Comparison of ENCODE assay signal across 13 cellular contexts in genomic region chr10:24652381-24652957, GRCh38.
DNase-seq lines count a peak whose midpoint lies in the region; ATAC-seq and TF ChIP-seq lines count a peak whose summit lies in the region.
"Had no signal": no experiment of that assay in that cellular context is flagged by ENCODE, and none has a peak within 500 bp of the region (broad histone marks: within the 10 kb centered on the region; RNA-seq: fewer than 3 reads in every experiment).

No MANE protein-coding gene starts in this region.

- no peak for DNase-seq in chondrocyte (ENCODE audit: low spot score)
- DNase-seq in RWPE1 (ENCODE audit: low spot score), result no peak
- DNase-seq in C1 segment of cervical spinal cord (lab: John Stamatoyannopoulos, UW), result no peak
- DNase-seq in SW480 (ENCODE audit: low spot score), result no peak
- no peak for DNase-seq in endodermal cell
- DNase-seq: activated CD4-positive, alpha-beta T cell treated with anti-CD3 and anti-CD28 coated beads, Interleukin-2, amount 50 U/mL, for 4 hours; adrenal gland; NCI-H526; tibial artery had no signal

- H3K27ac ChIP-seq in RWPE1 (no peak overlapping the region), endodermal cell (ENCODE audit: low read depth, low read length) (no peak overlapping the region)
- H3K27ac ChIP-seq: adrenal gland, neutrophil had no signal

- no peak overlapping the region for H3K4me3 ChIP-seq in endodermal cell (ENCODE audit: low read length)
- H3K4me3 ChIP-seq: adrenal gland, tibial artery had no signal

- H3K9ac ChIP-seq in endodermal cell (ENCODE audit: extremely low read depth, low read length, poor library complexity, severe bottlenecking), result no peak overlapping the region

- TF ChIP-seq CTCF in chondrocyte (IDR thresholded peaks at IDR 0.05) (no peak), RWPE1 (conservative IDR thresholded peaks at IDR 0.05; ENCODE audit: low read depth) (no peak), endodermal cell (conservative IDR thresholded peaks at IDR 0.05) (no peak)

- ATAC-seq in GM18909 (IDR thresholded peaks at IDR 0.05; ENCODE audit: poor library complexity, unreplicated experiment) (peak; percentile 91), GM21526 (IDR thresholded peaks at IDR 0.05; ENCODE audit: low FRiP score, unreplicated experiment) (peak; percentile 93), HG03066 (IDR thresholded peaks at IDR 0.05; ENCODE audit: low read depth, unreplicated experiment) (peak; percentile 82)

- peaks cover 11% of the 10 kb centered on the region for H3K36me3 Mint-ChIP-seq in chondrocyte (ENCODE audit: low read depth)
- H3K36me3 Mint-ChIP-seq in endodermal cell (ENCODE audit: low read depth), result peaks cover 14% of the 10 kb centered on the region

- H3K27me3 Mint-ChIP-seq in chondrocyte (ENCODE audit: low read depth), result no peaks in the 10 kb centered on the region
- no peaks in the 10 kb centered on the region for H3K27me3 Mint-ChIP-seq in endodermal cell (ENCODE audit: insufficient read depth)

- H3K36me3 ChIP-seq in endodermal cell (ENCODE audit: control insufficient read depth, insufficient read depth, low read length), result peaks cover 5% of the 10 kb centered on the region
- H3K36me3 ChIP-seq: adrenal gland, neutrophil, tibial artery had no signal

- H3K4me1 ChIP-seq in endodermal cell (ENCODE audit: control insufficient read depth, insufficient read depth, low read length), result no peaks in the 10 kb centered on the region

- no peaks in the 10 kb centered on the region for H3K27me3 ChIP-seq in endodermal cell (ENCODE audit: control insufficient read depth, insufficient read depth, low read length, poor library complexity, severe bottlenecking)
- H3K27me3 ChIP-seq: adrenal gland, neutrophil, tibial artery had no signal

- H3K27ac Mint-ChIP-seq in chondrocyte (ENCODE audit: unreplicated experiment) (peak overlapping the region; percentile 72), endodermal cell (no peak overlapping the region)

- H3K9me3 Mint-ChIP-seq in chondrocyte (ENCODE audit: low read depth), result peaks cover 5% of the 10 kb centered on the region
- H3K9me3 Mint-ChIP-seq in endodermal cell, result peaks cover 15% of the 10 kb centered on the region

- H3K4me1 Mint-ChIP-seq in chondrocyte (ENCODE audit: low read depth) (peaks cover 35% of the 10 kb centered on the region), endodermal cell (no peaks in the 10 kb centered on the region)

- CTCF ChIA-PET in RWPE1 (lab: Yijun Ruan, JAX), result interaction anchor here (0.6 kb wide), 1 partner anchor 79 kb away, joined by 4 read pairs; no protein-coding TSS in a partner anchor

- H3K4me3 Mint-ChIP-seq in chondrocyte (ENCODE audit: unreplicated experiment) (no peak overlapping the region), endodermal cell (no peak overlapping the region)

- POLR2A ChIA-PET in RWPE1 (lab: Yijun Ruan, JAX; ENCODE audit: low non-redundant PET), result no interaction called here

- 80 to 95% methylated on average over 2 to 4 of the region's 4 CpGs for WGBS in endodermal cell (ENCODE audit: insufficient coverage in 1 of 2, insufficient read length in 1 of 2), 2 experiments

- no peaks in the 10 kb centered on the region for H3K9me3 ChIP-seq in endodermal cell (ENCODE audit: control insufficient read depth, low read length)
- H3K9me3 ChIP-seq: adrenal gland, neutrophil, tibial artery had no signal
